ENCODE assay signal across 8 cellular contexts in genomic region chr19:12884926-12885748, GRCh38. TPM values are rescaled to one million over a fixed set of nuclear protein-coding genes. Genes with fewer than 3 reads are reported as not detected.
DNase-seq lines count a peak whose midpoint lies in the region; ATAC-seq and TF ChIP-seq lines count a peak whose summit lies in the region.

No MANE protein-coding gene starts in this region.

- H3K4me2 ChIP-seq in trophoblast cell (ENCODE audit: low read length): peak overlapping the region; percentile 60

- H2BK5ac ChIP-seq in trophoblast cell (ENCODE audit: low read depth, low read length, poor library complexity): no peak overlapping the region

- H3K36me3 ChIP-seq in Peyer's patch (no peaks in the 10 kb centered on the region), trophoblast cell (ENCODE audit: control insufficient read depth in 1 of 2, insufficient read depth in 2 of 2, low read length in 2 of 2) (no peaks in the 10 kb centered on the region), tibial artery (no peaks in the 10 kb centered on the region)

- H2BK12ac ChIP-seq in trophoblast cell (ENCODE audit: low read length): no peak overlapping the region

- TF ChIP-seq CTCF in CD4-positive, alpha-beta T cell (IDR thresholded peaks at IDR 0.05): peak; percentile 85
- TF ChIP-seq CTCF in HL-60 (IDR thresholded peaks at IDR 0.05; ENCODE audit: insufficient read depth, low read length): peak; percentile 51
- peak; percentile 19 to 76 (median 68) for TF ChIP-seq CTCF in Peyer's patch (IDR thresholded peaks at IDR 0.05)
- TF ChIP-seq CTCF in tibial artery (IDR thresholded peaks at IDR 0.05): peak; percentile 40 to 44

- intact Hi-C loops in CD4-positive, alpha-beta T cell (cut with DNase I, micrococcal nuclease): loop anchor here (1.0 kb wide), 1 partner anchor 80 kb away; no protein-coding TSS in a partner anchor
- intact Hi-C loops in tibial artery (cut with DNase I; ENCODE audit: low total_unique reads): loop anchor here (5.0 to 10.0 kb wide), 2 partner anchors 60 to 82 kb away; partner anchors contain the start of genes DAND5 and RAD23A

- ATAC-seq in CD4-positive, alpha-beta T cell (ENCODE audit: poor library complexity): peak; percentile 76

- CTCF ChIA-PET in CD4-positive, alpha-beta T cell (lab: Charles Lee): interaction anchor here (0.6 to 1.7 kb wide), 11 partner anchors 13 to 1695 kb away, joined by 3 to 17 read pairs (median 4); partner anchors contain the start of genes CALR, FARSA and SYCE2

- no peak overlapping the region for H3K14ac ChIP-seq in trophoblast cell (ENCODE audit: low read length)

- H3K9me3 Mint-ChIP-seq in CD4-positive, alpha-beta T cell: no peaks in the 10 kb centered on the region

- peak overlapping the region; percentile 2 for H3K27ac ChIP-seq in CD4-positive, alpha-beta T cell (ENCODE audit: low read depth, low read length)
- peak overlapping the region; percentile 66 for H3K27ac ChIP-seq in HL-60 (replicated peaks)
- peak overlapping the region; percentile 26 to 66 (median 50) for H3K27ac ChIP-seq in Peyer's patch
- no peak overlapping the region for H3K27ac ChIP-seq in trophoblast cell (ENCODE audit: low read depth, low read length)
- H3K27ac ChIP-seq in tibial artery: no peak overlapping the region

- peaks cover 10% of the 10 kb centered on the region for H3K9me3 ChIP-seq in CD4-positive, alpha-beta T cell (ENCODE audit: control insufficient read depth, low read length)
- H3K9me3 ChIP-seq in Peyer's patch: peaks cover 0 to 8% (median 0%) of the 10 kb centered on the region in 4 donors
- peaks cover 19% of the 10 kb centered on the region for H3K9me3 ChIP-seq in trophoblast cell (ENCODE audit: insufficient read depth, low read depth, low read length)
- H3K9me3 ChIP-seq in tibial artery: peaks cover 0 to 13% (median 5%) of the 10 kb centered on the region in 3 donors

- H3K4me3 ChIP-seq in HL-60 (replicated peaks; ENCODE audit: insufficient read depth, low read length) (peak overlapping the region; percentile 45), Peyer's patch (peak overlapping the region; percentile 31 to 69 (median 58)), trophoblast cell (ENCODE audit: low read depth, low read length) (peak overlapping the region; percentile 50), tibial artery (peak overlapping the region; percentile 27 to 44)

- H3K4me1 ChIP-seq in Peyer's patch (peaks cover 0 to 22% (median 12%) of the 10 kb centered on the region in 4 donors), trophoblast cell (ENCODE audit: control insufficient read depth in 1 of 2, insufficient read depth in 2 of 2, low read length in 2 of 2) (peaks cover 7 to 11% of the 10 kb centered on the region in 2 experiments), tibial artery (peaks cover 0 to 30% (median 20%) of the 10 kb centered on the region in 4 donors)

- H3K27me3 Mint-ChIP-seq in CD4-positive, alpha-beta T cell: no peaks in the 10 kb centered on the region

- no peak overlapping the region for H3K9ac ChIP-seq in trophoblast cell (ENCODE audit: low read length)

- H4K8ac ChIP-seq in trophoblast cell (ENCODE audit: low read depth, low read length): peak overlapping the region; percentile 76

- no peaks in the 10 kb centered on the region for H3K27me3 ChIP-seq in CD4-positive, alpha-beta T cell (ENCODE audit: control insufficient read depth, insufficient read depth, low read length)
- H3K27me3 ChIP-seq in HL-60 (ENCODE audit: insufficient read depth, poor library complexity, severe bottlenecking) (no peaks in the 10 kb centered on the region), Peyer's patch (peaks cover 0 to 10% of the 10 kb centered on the region in 2 donors), trophoblast cell (ENCODE audit: insufficient read depth, low read length) (peaks cover 10% of the 10 kb centered on the region), tibial artery (peaks cover 0 to 40% of the 10 kb centered on the region in 2 donors)

- WGBS in trophoblast cell (ENCODE audit: extremely low coverage, insufficient coverage, insufficient read length): no CpG with 5 or more reads among the region's 73 CpGs

- peaks cover 5% of the 10 kb centered on the region for H3K79me2 ChIP-seq in trophoblast cell (ENCODE audit: control insufficient read depth, insufficient read depth, low read length, poor library complexity)

- no peak overlapping the region for H2AK5ac ChIP-seq in trophoblast cell (ENCODE audit: low read length)

- no peak overlapping the region for H3K23ac ChIP-seq in trophoblast cell (ENCODE audit: low read length)

- H4K91ac ChIP-seq in trophoblast cell (ENCODE audit: low read depth, low read length): no peak overlapping the region

- H3K36me3 Mint-ChIP-seq in CD4-positive, alpha-beta T cell (ENCODE audit: low read depth): no peaks in the 10 kb centered on the region

- peak overlapping the region; percentile 81 for H3K27ac Mint-ChIP-seq in CD4-positive, alpha-beta T cell

- H2BK120ac ChIP-seq in trophoblast cell (ENCODE audit: insufficient read depth, low read length, poor library complexity): peak overlapping the region; percentile 43

- peak overlapping the region; percentile 87 for H3K4me3 Mint-ChIP-seq in CD4-positive, alpha-beta T cell

- H2AFZ ChIP-seq in trophoblast cell (ENCODE audit: insufficient read depth, low read length, poor library complexity): peak overlapping the region; percentile 83

- POLR2A ChIA-PET in CD4-positive, alpha-beta T cell (lab: Charles Lee): interaction anchor here (0.6 to 2.4 kb wide), 13 partner anchors 12 to 267 kb away, joined by 3 to 17 read pairs (median 4); partner anchors contain the start of genes FARSA, GADD45GIP1, JUNB and SYCE2

- TF ChIP-seq POLR2A in Peyer's patch (IDR thresholded peaks at IDR 0.05): peak in 1 of 2 donors; percentile 21

- peak; percentile 79 to 87 (median 85) for DNase-seq in CD4-positive, alpha-beta T cell
- DNase-seq in HL-60 (ENCODE audit: low read depth in 1 of 2, low spot score in 1 of 2) (peak; percentile 93 to 96), Peyer's patch (peak; percentile 89 to 96 (median 90)), globus pallidus (ENCODE audit: low spot score) (peak; percentile 52), trophoblast cell (peak; percentile 45 to 78), tibial artery (peak in 1 of 2 donors; percentile 74), HK-2 (ENCODE audit: unreplicated experiment) (no peak)
- DNase-seq in activated effector memory CD4-positive, alpha-beta T cell treated with Interleukin-2 at 50 U/mL for 16 hours: peak; percentile 87

- peak overlapping the region; percentile 33 for H4K12ac ChIP-seq in trophoblast cell (ENCODE audit: low read depth, low read length)

- H3K18ac ChIP-seq in trophoblast cell (ENCODE audit: low read length): no peak overlapping the region

- no peak overlapping the region for H3K4ac ChIP-seq in trophoblast cell (ENCODE audit: low read depth, low read length)

- peaks cover 4% of the 10 kb centered on the region for H3K79me1 ChIP-seq in trophoblast cell (ENCODE audit: low read length)

- peaks cover 29% of the 10 kb centered on the region for H3K4me1 Mint-ChIP-seq in CD4-positive, alpha-beta T cell (ENCODE audit: low read depth)

RNA-seq across cellular contexts. Expression of gene KLF1, which starts 1.9 kb away (rescaled TPM):
- total RNA-seq in CD4-positive, alpha-beta T cell: not detected
- not detected for total RNA-seq in Peyer's patch
- polyA plus RNA-seq in trophoblast cell (2013): 0.04 TPM in 1 of 2 replicates, not detected in the other

RNA-seq across cellular contexts. Expression of gene DNASE2, which starts 3.9 kb away (rescaled TPM):
- total RNA-seq in CD4-positive, alpha-beta T cell: 10 to 100 TPM; 10.4 to 11.1 TPM
- total RNA-seq in Peyer's patch: 10 to 100 TPM in 1 of 4 donors, 1 to 10 TPM in 3; 8.9 to 16.5 (median 9.4) TPM
- polyA plus RNA-seq in trophoblast cell (2013): 32.9 and 33.5 TPM in 2 replicates

RNA-seq across cellular contexts. Expression of gene GCDH, which starts 5.8 kb away (rescaled TPM):
- 10 to 100 TPM; 39.2 to 42.1 TPM for total RNA-seq in CD4-positive, alpha-beta T cell
- total RNA-seq in Peyer's patch: 10 to 100 TPM; 25.2 to 44.4 (median 32.4) TPM
- 11.2 and 11.7 TPM in 2 replicates for polyA plus RNA-seq in trophoblast cell (2013)

RNA-seq across cellular contexts. Expression of gene SYCE2, which starts 34.0 kb away (rescaled TPM):
- 1 to 10 TPM; 2.1 to 3.5 TPM for total RNA-seq in CD4-positive, alpha-beta T cell
- total RNA-seq in Peyer's patch: not detected
- polyA plus RNA-seq in trophoblast cell (2013): 0.58 and 0.97 TPM in 2 replicates

RNA-seq across cellular contexts. Expression of gene MAST1, which starts 46.8 kb away (rescaled TPM):
- under 1 TPM; 0.22 to 0.60 TPM for total RNA-seq in CD4-positive, alpha-beta T cell
- total RNA-seq in Peyer's patch: under 1 TPM in 1 of 4 donors, not detected in 3; 0.27 TPM
- 1.8 and 2.4 TPM in 2 replicates for polyA plus RNA-seq in trophoblast cell (2013)

Comparison
In these comparisons a context has a peak if more than half of its experiments do, and no peak if none do; other contexts are left out.
1. H3K27ac ChIP-seq: peak in CD4-positive, alpha-beta T cell (single experiment), HL-60 (single experiment) and Peyer's patch (4 of 4); none in trophoblast cell (single experiment) and tibial artery (0 of 2).
2. Peak in every context shown above with its lines, with median percentiles within 50 percentile points of each other: CTCF ChIP-seq and H3K4me3 ChIP-seq.